ENCODE assay signal across 18 cellular contexts in genomic region chr1:19213580-19213979, GRCh38.
"Had no signal": no experiment of that assay in that cellular context is flagged by ENCODE, and none has a peak within 500 bp of the region (broad histone marks: within the 10 kb centered on the region; RNA-seq: fewer than 3 reads in every experiment).

No MANE protein-coding gene starts in this region.

- H3K27me3 ChIP-seq: colonic mucosa, esophagus muscularis mucosa, left lung, tibial artery had no signal

- H3K27ac ChIP-seq: colonic mucosa, esophagus muscularis mucosa, left lung, tibial artery had no signal

- DNase-seq: activated B cell treated with CpG ODN at 0.5 μM for 24 hours; activated CD4-positive, alpha-beta T cell treated with anti-CD3 and anti-CD28 coated beads, Interleukin-2, amount 10 ng/mL, durations not matched to agents 24 days and 14 days; activated CD8-positive, alpha-beta memory T cell treated with anti-CD3 and anti-CD28 coated beads, Interleukin-2, amount 10 ng/mL, durations not matched to agents 7 days and 5 days; activated naive CD4-positive, alpha-beta T cell treated with Interleukin-2 at 50 U/mL for 16 hours; activated T-cell treated with anti-CD3 and anti-CD28 coated beads, Interleukin-2, amount 50 U/mL, for 4 hours; central memory CD4-positive, alpha-beta T cell; colonic mucosa; hippocampal formation; kidney; left lung; nephron progenitor cell; occipital lobe; SW 1271; tibial artery had no signal

- H3K9me3 ChIP-seq: colonic mucosa, esophagus muscularis mucosa, left lung, tibial artery had no signal

- H3K27ac Mint-ChIP-seq: activated B cell treated with CpG ODN at 0.5 μM for 24 hours; nephron progenitor cell; stimulated activated memory B cell treated with anti-CD40 and anti-IgM and Interleukin-4, amounts not matched to agents 10 μg/mL and 1 μg/mL and 100 μg/mL, for 72 hours had no signal

- H3K4me3 ChIP-seq: colonic mucosa, esophagus muscularis mucosa, left lung, tibial artery had no signal

- ATAC-seq: activated CD8-positive, alpha-beta memory T cell treated with anti-CD3 and anti-CD28 coated beads, Interleukin-2, amount 10 ng/mL, durations not matched to agents 7 days and 5 days; activated T-cell treated with anti-CD3 and anti-CD28 coated beads, Interleukin-2, amount 50 U/mL, for 4 hours; left lung; stimulated activated memory B cell treated with anti-CD40 and anti-IgM and Interleukin-4, amounts not matched to agents 10 μg/mL and 1 μg/mL and 100 μg/mL, for 72 hours had no signal

- H3K9me3 Mint-ChIP-seq: activated B cell treated with CpG ODN at 0.5 μM for 24 hours; activated CD4-positive, alpha-beta T cell treated with anti-CD3 and anti-CD28 coated beads, Interleukin-2, amount 10 ng/mL, durations not matched to agents 24 days and 14 days; activated T-cell treated with anti-CD3 and anti-CD28 coated beads, Interleukin-2, amount 50 U/mL, for 4 hours; brain; nephron progenitor cell; stimulated activated memory B cell treated with anti-CD40 and anti-IgM and Interleukin-4, amounts not matched to agents 10 μg/mL and 1 μg/mL and 100 μg/mL, for 72 hours; T-helper 2 cell treated with Interferon-gamma antibody and Interleukin-4, amounts not matched to agents 5 μg/mL and 100 μg/mL, for 36 hours had no signal

- H3K36me3 ChIP-seq: colonic mucosa had no signal

- H3K4me3 Mint-ChIP-seq: activated B cell treated with CpG ODN at 0.5 μM for 24 hours; activated CD8-positive, alpha-beta memory T cell treated with anti-CD3 and anti-CD28 coated beads, Interleukin-2, amount 10 ng/mL, durations not matched to agents 7 days and 5 days; activated T-cell treated with anti-CD3 and anti-CD28 coated beads, Interleukin-2, amount 50 U/mL, for 4 hours; nephron progenitor cell; stimulated activated memory B cell treated with anti-CD40 and anti-IgM and Interleukin-4, amounts not matched to agents 10 μg/mL and 1 μg/mL and 100 μg/mL, for 72 hours had no signal

- H3K27me3 Mint-ChIP-seq: activated B cell treated with CpG ODN at 0.5 μM for 24 hours; activated CD4-positive, alpha-beta T cell treated with anti-CD3 and anti-CD28 coated beads, Interleukin-2, amount 10 ng/mL, durations not matched to agents 24 days and 14 days; activated CD8-positive, alpha-beta memory T cell treated with anti-CD3 and anti-CD28 coated beads, Interleukin-2, amount 10 ng/mL, durations not matched to agents 7 days and 5 days; stimulated activated memory B cell treated with anti-CD40 and anti-IgM and Interleukin-4, amounts not matched to agents 10 μg/mL and 1 μg/mL and 100 μg/mL, for 72 hours had no signal
